8 cellular contexts compared by ENCODE assay signal in genomic region chr5:172806897-172807672, GRCh38. TPM values are rescaled to one million over a fixed set of nuclear protein-coding genes. Genes with fewer than 3 reads are reported as not detected.
DNase-seq lines count a peak whose midpoint lies in the region; ATAC-seq, FAIRE-seq and TF ChIP-seq lines count a peak whose summit lies in the region.

No MANE protein-coding gene starts in this region.

- H3K4me1 Mint-ChIP-seq in naive thymus-derived CD4-positive, alpha-beta T cell = peaks cover 9 to 17% (median 13%) of the 10 kb centered on the region in 7 donors

- no peaks in the 10 kb centered on the region for H3K27me3 ChIP-seq in esophagus squamous epithelium
- H3K27me3 ChIP-seq in naive thymus-derived CD4-positive, alpha-beta T cell (ENCODE audit: control insufficient read depth in 2 of 2, insufficient read depth in 2 of 2, low read length in 2 of 2) = no peaks in the 10 kb centered on the region

- peak overlapping the region; percentile 82 to 90 (median 84) for H3K27ac ChIP-seq in esophagus squamous epithelium
- peak overlapping the region; percentile 74 for H3K27ac ChIP-seq in naive thymus-derived CD4-positive, alpha-beta T cell (ENCODE audit: low read depth, low read length)

- H3K4me3 ChIP-seq in esophagus squamous epithelium = peak overlapping the region in 3 of 4 donors; percentile 30 to 57 (median 36)
- peak overlapping the region; percentile 45 for H3K4me3 ChIP-seq in naive thymus-derived CD4-positive, alpha-beta T cell (ENCODE audit: low read length)

- H3K27ac Mint-ChIP-seq in naive thymus-derived CD4-positive, alpha-beta T cell = peak overlapping the region; percentile 86 to 98 (median 93)

- CTCF ChIA-PET in naive thymus-derived CD4-positive, alpha-beta T cell (lab: Charles Lee) = interaction anchor here (0.7 to 2.0 kb wide), 3 partner anchors 28 to 92 kb away, joined by 3 to 7 read pairs (median 3); no protein-coding TSS in a partner anchor

- H3K4me1 ChIP-seq in esophagus squamous epithelium = peaks cover 0 to 12% (median 4%) of the 10 kb centered on the region in 3 donors
- H3K4me1 ChIP-seq in naive thymus-derived CD4-positive, alpha-beta T cell (ENCODE audit: control insufficient read depth in 2 of 2, insufficient read depth in 2 of 2, low read length in 2 of 2) = peaks cover 0 to 12% of the 10 kb centered on the region in 2 donors

- TF ChIP-seq CTCF in esophagus squamous epithelium (IDR thresholded peaks at IDR 0.05) = no peak

- intact Hi-C loops in esophagus squamous epithelium (cut with DNase I) = no loop called here
- intact Hi-C loops in naive thymus-derived CD4-positive, alpha-beta T cell (cut with micrococcal nuclease) = loop anchor here (1.0 to 2.0 kb wide), 6 partner anchors 27 to 151 kb away; partner anchors contain the start of gene ERGIC1 (in 2 of the 2)

- DNase-seq in GM12892 (ENCODE audit: insufficient read length) (peak; percentile 89), NCI-H69 (lab: John Stamatoyannopoulos, UW) (peak; percentile 28), activated T-cell treated with anti-CD3 and anti-CD28 coated beads for 4 hours (peak; percentile 85), esophagus squamous epithelium (lab: John Stamatoyannopoulos, UW) (peak; percentile 81), D341Med (ENCODE audit: low spot score) (no peak)
- DNase-seq in naive thymus-derived CD4-positive, alpha-beta T cell = peak; percentile 24 to 78 (median 52)
- DNase-seq in stimulated activated naive CD4-positive, alpha-beta T cell (lab: John Stamatoyannopoulos, UW) = peak; percentile 21 to 70 (median 52)

- ATAC-seq in HG02623 (IDR thresholded peaks at IDR 0.05; ENCODE audit: unreplicated experiment) = peak; percentile 98
- peak; percentile 98 for ATAC-seq in naive thymus-derived CD4-positive, alpha-beta T cell

- H3K9me3 Mint-ChIP-seq in naive thymus-derived CD4-positive, alpha-beta T cell = peaks cover 0 to 3% (median 0%) of the 10 kb centered on the region in 11 donors

- peak; percentile 95 for FAIRE-seq in GM12892 (lab: Jason Lieb, UNC)

- peaks cover 0 to 2% (median 0%) of the 10 kb centered on the region in 5 donors for H3K27me3 Mint-ChIP-seq in naive thymus-derived CD4-positive, alpha-beta T cell

- H3K36me3 Mint-ChIP-seq in naive thymus-derived CD4-positive, alpha-beta T cell = peaks cover 0 to 2% (median 0%) of the 10 kb centered on the region in 5 donors

- H3K36me3 ChIP-seq in esophagus squamous epithelium = no peaks in the 10 kb centered on the region
- no peaks in the 10 kb centered on the region for H3K36me3 ChIP-seq in naive thymus-derived CD4-positive, alpha-beta T cell (ENCODE audit: control insufficient read depth in 2 of 3, insufficient read depth in 3 of 3, low read length in 3 of 3)

- H3K9me3 ChIP-seq in esophagus squamous epithelium = peaks cover 0 to 6% (median 0%) of the 10 kb centered on the region in 3 donors
- H3K9me3 ChIP-seq in naive thymus-derived CD4-positive, alpha-beta T cell (ENCODE audit: control insufficient read depth in 2 of 3, low read length in 3 of 3) = no peaks in the 10 kb centered on the region

- 33 to 42% methylated on average over 13 to 17 of the region's 24 CpGs for WGBS in esophagus squamous epithelium, 2 donors

- H3K4me3 Mint-ChIP-seq in naive thymus-derived CD4-positive, alpha-beta T cell = peak overlapping the region; percentile 73 to 87 (median 84)

- TF ChIP-seq POLR2A in GM12892 (IDR thresholded peaks at IDR 0.05; ENCODE audit: low read depth, low read length) = peak; percentile 51; the same call in 1 of the 2 replicates
- TF ChIP-seq POLR2A in esophagus squamous epithelium (IDR thresholded peaks at IDR 0.05) = peak in 3 of 4 donors; percentile 28 to 81 (median 47)

- POLR2A ChIA-PET in naive thymus-derived CD4-positive, alpha-beta T cell (lab: Charles Lee) = interaction anchor here (0.9 to 1.2 kb wide), 4 partner anchors 30 to 67 kb away, joined by 3 to 10 read pairs (median 3); partner anchors contain the start of gene DUSP1

RNA-seq across cellular contexts. Expression of gene ERGIC1, which starts 27.0 kb away (rescaled TPM):
- 58.7 TPM for polyA plus RNA-seq in GM12892 (2012; ENCODE audit: missing spikeins)
- total RNA-seq in esophagus squamous epithelium = 10 to 100 TPM; 50.9 to 83.0 (median 65.5) TPM
- total RNA-seq in naive thymus-derived CD4-positive, alpha-beta T cell = 10 to 100 TPM; 44.4 to 71.3 (median 53.5) TPM
- polyA plus RNA-seq in naive thymus-derived CD4-positive, alpha-beta T cell = 10 to 100 TPM; 18.3 to 18.9 TPM

RNA-seq across cellular contexts. Expression of gene DUSP1, which starts 36.1 kb away (rescaled TPM):
- 4.0 TPM for polyA plus RNA-seq in GM12892 (2012; ENCODE audit: missing spikeins)
- 100 to 1,000 TPM; 222 to 415 (median 252) TPM for total RNA-seq in esophagus squamous epithelium
- total RNA-seq in naive thymus-derived CD4-positive, alpha-beta T cell = 1,000 to 10,000 TPM in 2 of 5 experiments, 10 to 100 TPM in 2, 1 to 10 TPM in 1; 5.4 to 2,522 (median 40.7) TPM
- polyA plus RNA-seq in naive thymus-derived CD4-positive, alpha-beta T cell = 10 to 100 TPM; 53.5 to 81.3 TPM
